In genomic region chr3:49531218-49531617, GRCh38 we compare ENCODE assay signal across 25 cellular contexts. TPM values are rescaled to one million over a fixed set of nuclear protein-coding genes. Genes with fewer than 3 reads are reported as not detected.
A peak's percentile ranks its signal among the peaks of the same experiment; 100 is the strongest.
DNase-seq lines count a peak whose midpoint lies in the region; ATAC-seq, FAIRE-seq and TF ChIP-seq lines count a peak whose summit lies in the region.
"Had no signal": no experiment of that assay in that cellular context is flagged by ENCODE, and none has a peak within 500 bp of the region (broad histone marks: within the 10 kb centered on the region; RNA-seq: fewer than 3 reads in every experiment).

No MANE protein-coding gene starts in this region.

- TF ChIP-seq EP300 in HepG2 (IDR thresholded peaks at IDR 0.05; ENCODE audit: low read depth in 2 of 2, low read length in 2 of 2) (no peak), HepG2 (CRISPR knock-in tag; IDR thresholded peaks at IDR 0.05; ENCODE audit: borderline replicate concordance) (no peak), K562 (IDR thresholded peaks at IDR 0.05; ENCODE audit: low read length) (no peak)

- H3K27me3 ChIP-seq in HepG2 (ENCODE audit: control insufficient read depth in 1 of 2, insufficient read depth in 2 of 2, low read length in 2 of 2), result no peaks in the 10 kb centered on the region
- H3K27me3 ChIP-seq in right lobe of liver, result no peaks in the 10 kb centered on the region
- H3K27me3 ChIP-seq in K562 (ENCODE audit: control insufficient read depth in 2 of 2, insufficient read depth in 2 of 2, low read length in 2 of 2), result no peaks in the 10 kb centered on the region
- no peaks in the 10 kb centered on the region for H3K27me3 ChIP-seq in gastrocnemius medialis
- H3K27me3 ChIP-seq: BE2C; BLaER1 treated with 17β-estradiol and CSF1 and Interleukin-3, amounts not matched to agents 10 nM and 100 nM had no signal

- ATAC-seq in HepG2 (no peak), right lobe of liver (no peak), K562 (no peak), gastrocnemius medialis (no peak)
- ATAC-seq: A549 had no signal

- DNase-seq in HepG2 (ENCODE audit: low spot score), result no peak
- no peak for DNase-seq in right lobe of liver
- no peak for DNase-seq in K562 (ENCODE audit: extremely low read depth in 1 of 4, low spot score in 3 of 4)
- no peak for DNase-seq in gastrocnemius medialis
- DNase-seq in stimulated activated CD4-positive, alpha-beta T cell treated with anti-CD3 and anti-CD28 coated beads, Interleukin-4, amount 100 ng/mL, for 1 hour, result no peak
- DNase-seq in stimulated activated naive CD4-positive, alpha-beta T cell treated with Interleukin-2 at 50 U/mL for 16 hours (lab: John Stamatoyannopoulos, UW), result no peak
- no peak for DNase-seq in retina
- DNase-seq: 8988T; ACHN; AML-193; BE2C; CD4-positive, alpha-beta T cell; CD8-positive, alpha-beta memory T cell; DMS 273 treated with DMSO at 0.1 percent for 48 hours; DMS79 treated with DMSO at 0.1 percent for 48 hours; GF-D8; GOT3; HFFc6 had no signal

- H3K4me1 ChIP-seq in HepG2 (ENCODE audit: insufficient read depth, low read length), result peaks cover 7% of the 10 kb centered on the region
- H3K4me1 ChIP-seq in right lobe of liver, result peaks cover 0 to 24% (median 10%) of the 10 kb centered on the region in 4 donors
- peaks cover 5% of the 10 kb centered on the region in 2 experiments; a peak in 4 of 5 replicates for H3K4me1 ChIP-seq in K562 (replicated peaks in 1 of 2; ENCODE audit: control insufficient read depth in 2 of 2, insufficient read depth in 2 of 2, low read length in 2 of 2)
- H3K4me1 ChIP-seq in gastrocnemius medialis, result peaks cover 33 to 39% of the 10 kb centered on the region in 2 donors
- H3K4me1 ChIP-seq: A549, BE2C, HAP-1 had no signal

- H3K9me3 ChIP-seq in HepG2 (ENCODE audit: low read length) (no peaks in the 10 kb centered on the region), right lobe of liver (no peaks in the 10 kb centered on the region), K562 (replicated peaks; ENCODE audit: control insufficient read depth, insufficient read depth, low read depth, low read length) (no peaks in the 10 kb centered on the region), gastrocnemius medialis (no peaks in the 10 kb centered on the region)
- H3K9me3 ChIP-seq: A549; BE2C; BLaER1 treated with 17β-estradiol and CSF1 and Interleukin-3, amounts not matched to agents 10 nM and 100 nM; HAP-1 had no signal

- TF ChIP-seq POLR2A in HepG2 (IDR thresholded peaks at IDR 0.05; ENCODE audit: insufficient read depth in 1 of 2, low read depth in 2 of 2, low read length in 2 of 2) (no peak), right lobe of liver (IDR thresholded peaks at IDR 0.05) (no peak), K562 (conservative IDR thresholded peaks at IDR 0.05) (no peak), gastrocnemius medialis (IDR thresholded peaks at IDR 0.05) (no peak)

- 90% methylated on average over 8 of the region's 10 CpGs for WGBS in HepG2 (ENCODE audit: low lambda C conversion rate)
- WGBS in right lobe of liver (ENCODE audit: insufficient coverage, low coverage, low lambda C conversion rate, missing lambda C conversion rate), result 100% methylated on average over 1 of the region's 10 CpGs
- WGBS in K562 (ENCODE audit: insufficient coverage, low coverage, missing lambda C conversion rate), result 88% methylated on average over 8 of the region's 10 CpGs

- TF ChIP-seq CTCF in HepG2 (CRISPR knock-in tag; IDR thresholded peaks at IDR 0.05), result no peak
- no peak for TF ChIP-seq CTCF in right lobe of liver (IDR thresholded peaks at IDR 0.05)
- no peak for TF ChIP-seq CTCF in K562 (IDR thresholded peaks at IDR 0.05 in 2 of 3, conservative IDR thresholded peaks at IDR 0.05 in 1 of 3; ENCODE audit: insufficient read depth in 2 of 3, low read depth in 1 of 3, low read length in 3 of 3)
- TF ChIP-seq CTCF in gastrocnemius medialis (IDR thresholded peaks at IDR 0.05 in 4 of 5, conservative IDR thresholded peaks at IDR 0.05 in 1 of 5), result no peak

- H3K27ac ChIP-seq in HepG2 (ENCODE audit: extremely low read length, insufficient read depth, low read length), result no peak overlapping the region
- no peak overlapping the region for H3K27ac ChIP-seq in right lobe of liver
- H3K27ac ChIP-seq in K562 (ENCODE audit: extremely low read depth, low read depth, low read length), result no peak overlapping the region
- peak overlapping the region; percentile 39 to 66 (median 47) for H3K27ac ChIP-seq in gastrocnemius medialis
- H3K27ac ChIP-seq: A549; BLaER1 treated with 17β-estradiol and CSF1 and Interleukin-3, amounts not matched to agents 10 nM and 100 nM had no signal

- H2AFZ ChIP-seq in HepG2 (ENCODE audit: low read length) (no peak overlapping the region), K562 (ENCODE audit: low read depth, low read length) (no peak overlapping the region)

- no peaks in the 10 kb centered on the region for H4K20me1 ChIP-seq in HepG2 (ENCODE audit: insufficient read depth, low read length)
- no peaks in the 10 kb centered on the region for H4K20me1 ChIP-seq in K562 (replicated peaks; ENCODE audit: control insufficient read depth, insufficient read depth, low read length)

- no TSS peak for BruUV-seq in HepG2 (replicated peaks; lab: Mats Ljungman, UMichigan)
- BruUV-seq in K562 (replicated peaks; lab: Mats Ljungman, UMichigan), result no TSS peak

- CTCF ChIA-PET in HepG2 (lab: Yijun Ruan, JAX; ENCODE audit: low intra/inter-chr PET ratio, low total read pairs), result no interaction called here
- CTCF ChIA-PET in K562 (lab: Yijun Ruan, JAX; ENCODE audit: low intra/inter-chr PET ratio), result no interaction called here

- TF ChIP-seq RAD21 in HepG2 (CRISPR knock-in tag; IDR thresholded peaks at IDR 0.05) (no peak), K562 (CRISPR knock-in tag; conservative IDR thresholded peaks at IDR 0.05 in 1 of 2, IDR thresholded peaks at IDR 0.05 in 1 of 2) (no peak)

- intact Hi-C loops in HepG2 (cut with micrococcal nuclease; ENCODE audit: unreplicated experiment), result no loop called here
- intact Hi-C loops in right lobe of liver (cut with DNase I), result no loop called here
- intact Hi-C loops in K562 (cut with micrococcal nuclease), result no loop called here
- intact Hi-C loops in gastrocnemius medialis (cut with DNase I; ENCODE audit: low total_unique reads), result no loop called here

- POLR2A ChIA-PET in HepG2 (lab: Yijun Ruan, JAX), result no interaction called here
- POLR2A ChIA-PET in K562 (lab: Yijun Ruan, JAX), result no interaction called here

- no peak for FAIRE-seq in HepG2 (lab: Jason Lieb, UNC)
- no peak for FAIRE-seq in K562 (lab: Jason Lieb, UNC)
- FAIRE-seq: A549, D721Med, GM12892, H54 had no signal

- no peak overlapping the region for H3K4me3 ChIP-seq in HepG2 (replicated peaks in 1 of 3; ENCODE audit: insufficient read depth in 1 of 3, low read depth in 2 of 3, low read length in 3 of 3)
- H3K4me3 ChIP-seq in right lobe of liver, result no peak overlapping the region
- H3K4me3 ChIP-seq in K562, result no peak overlapping the region
- no peak overlapping the region for H3K4me3 ChIP-seq in gastrocnemius medialis
- H3K4me3 ChIP-seq: A549; BLaER1 treated with 17β-estradiol and CSF1 and Interleukin-3, amounts not matched to agents 10 nM and 100 nM; HAP-1 had no signal

- H3K36me3 ChIP-seq in HepG2 (replicated peaks in 1 of 2; ENCODE audit: control insufficient read depth in 1 of 2, insufficient read depth in 2 of 2, low read length in 2 of 2), result peaks cover 17 to 41% of the 10 kb centered on the region in 2 experiments; a peak in 4 of 5 replicates
- H3K36me3 ChIP-seq in right lobe of liver, result peaks cover 0 to 24% (median 1%) of the 10 kb centered on the region in 4 donors
- H3K36me3 ChIP-seq in K562 (ENCODE audit: control insufficient read depth, insufficient read depth, low read length), result peaks cover 37% of the 10 kb centered on the region; the same call in 2 of the 3 replicates
- peaks cover 0 to 41% of the 10 kb centered on the region in 2 donors for H3K36me3 ChIP-seq in gastrocnemius medialis

- in situ Hi-C loops in HepG2 (cut with HindIII; ENCODE audit: extremely low pct_ligation_motif_present, low pct_unique_long_range_greater_than_20kb), result no loop called here
- in situ Hi-C loops in K562 (cut with MboI), result no loop called here
- in situ Hi-C loops in gastrocnemius medialis (cut with MboI; ENCODE audit: low sequenced_read_pairs in 4 of 4), result loop anchor here (10.0 to 25.0 kb wide), 3 partner anchors 76 to 306 kb away; partner anchors contain the start of gene APEH (in 3 of the 4)

- H3K9ac ChIP-seq in HepG2 (ENCODE audit: insufficient read depth, low read depth, low read length), result no peak overlapping the region
- H3K9ac ChIP-seq in K562 (ENCODE audit: insufficient read depth in 1 of 2, low read depth in 2 of 2, low read length in 2 of 2), result no peak overlapping the region
- H3K9ac ChIP-seq: BLaER1 treated with 17β-estradiol and CSF1 and Interleukin-3, amounts not matched to agents 10 nM and 100 nM had no signal

- no peaks in the 10 kb centered on the region for H3K79me2 ChIP-seq in HepG2 (ENCODE audit: insufficient read depth, low read length)
- no peaks in the 10 kb centered on the region for H3K79me2 ChIP-seq in K562 (ENCODE audit: control insufficient read depth, insufficient read depth, low read length)

- H3K4me2 ChIP-seq in HepG2 (ENCODE audit: low read depth, low read length) (no peak overlapping the region), K562 (ENCODE audit: insufficient read depth, low read length) (no peak overlapping the region)
- H3K4me2 ChIP-seq: A549; BLaER1 treated with 17β-estradiol and CSF1 and Interleukin-3, amounts not matched to agents 10 nM and 100 nM had no signal

- H3K9me1 ChIP-seq in K562 (ENCODE audit: control insufficient read depth, insufficient read depth, low read length), result peaks cover 3% of the 10 kb centered on the region

RNA-seq across cellular contexts. Expression of gene BSN, which starts 23.1 kb away (rescaled TPM):
- 0.70 and 0.86 TPM in 2 replicates for total RNA-seq in HepG2 (2016; rRNA removed; fragmentation: Illumina TruSeq; extraction: Trizol)
- 0.26 and 0.30 TPM in 2 replicates for total RNA-seq in HepG2 (2016; cell fraction: cytosol; rRNA removed; fragmentation: Illumina TruSeq; extraction: Trizol; ENCODE audit: low read depth)
- total RNA-seq in HepG2 (2016; cell fraction: insoluble cytoplasmic fraction; rRNA removed; fragmentation: Illumina TruSeq; extraction: Trizol), result 0.67 and 0.71 TPM in 2 replicates
- total RNA-seq in HepG2 (2016; cell fraction: membrane; rRNA removed; fragmentation: Illumina TruSeq; extraction: Trizol), result 0.28 and 0.43 TPM in 2 replicates
- 1.3 and 2.1 TPM in 2 replicates for total RNA-seq in HepG2 (2016; cell fraction: nucleus; rRNA removed; fragmentation: Illumina TruSeq; extraction: Trizol)
- polyA plus RNA-seq in HepG2 (2011; rRNA removed), result 0.42 and 0.67 TPM in 2 replicates
- 0.23 and 0.25 TPM in 2 replicates for polyA plus RNA-seq in HepG2 (2011; cell fraction: cytosol; rRNA removed)
- 3.3 TPM in 2 replicates for polyA plus RNA-seq in HepG2 (2011; cell fraction: nucleus; rRNA removed)
- 0.98 and 1.0 TPM in 2 replicates for polyA plus RNA-seq in HepG2 (2012)
- 0.10 and 0.11 TPM in 2 replicates for polyA plus RNA-seq in HepG2 (2016; cell fraction: cytosol; fragmentation: Illumina TruSeq; extraction: Trizol; ENCODE audit: low read depth)
- polyA plus RNA-seq in HepG2 (2016; cell fraction: insoluble cytoplasmic fraction; fragmentation: Illumina TruSeq; extraction: Trizol; ENCODE audit: low read depth), result 0.40 and 0.68 TPM in 2 replicates
- polyA plus RNA-seq in HepG2 (2016; cell fraction: membrane; fragmentation: Illumina TruSeq; extraction: Trizol; ENCODE audit: low read depth), result 0.08 and 0.10 TPM in 2 replicates
- 3.5 and 3.9 TPM in 2 replicates for polyA plus RNA-seq in HepG2 (2016; cell fraction: nucleus; fragmentation: Illumina TruSeq; extraction: Trizol; ENCODE audit: insufficient read depth, low read depth)
- polyA minus RNA-seq in HepG2 (2011; rRNA and poly(A)+ RNA removed; ENCODE audit: low replicate concordance), result 0.09 and 1.8 TPM in 2 replicates
- 0.88 and 1.1 TPM in 2 replicates for polyA minus RNA-seq in HepG2 (2011; cell fraction: cytosol; rRNA and poly(A)+ RNA removed)
- 1.8 and 2.2 TPM in 2 replicates for polyA minus RNA-seq in HepG2 (2011; cell fraction: nucleus; rRNA and poly(A)+ RNA removed)
- total RNA-seq in right lobe of liver, result under 1 TPM; 0.31 to 0.68 (median 0.50) TPM
- total RNA-seq in K562 (2011; cell fraction: chromatin; rRNA removed; ENCODE audit: low replicate concordance), result 0.63 and 2.7 TPM in 2 replicates
- 1.1 and 1.3 TPM in 2 replicates for total RNA-seq in K562 (2011; cell fraction: nucleolus; rRNA removed)
- 0.99 and 1.2 TPM in 2 replicates for total RNA-seq in K562 (2011; cell fraction: nucleoplasm; rRNA removed)
- 0.57 and 0.64 TPM in 2 replicates for total RNA-seq in K562 (2014; rRNA removed)
- total RNA-seq in K562 (2014; rRNA removed; fragmentation: Illumina TruSeq; extraction: Trizol), result 0.13 and 0.29 TPM in 2 replicates
- 0.25 and 0.26 TPM in 2 replicates for total RNA-seq in K562 (2015; rRNA removed; fragmentation: Illumina TruSeq; extraction: Trizol)
- 1.2 and 1.5 TPM in 2 replicates for total RNA-seq in K562 (2021)
- polyA plus RNA-seq in K562 (2011; rRNA removed), result 0.05 and 0.10 TPM in 2 replicates
- polyA plus RNA-seq in K562 (2011; cell fraction: cytosol; rRNA removed), result 0.07 and 0.25 TPM in 2 replicates
- 0.29 and 0.95 TPM in 2 replicates for polyA plus RNA-seq in K562 (2011; cell fraction: nucleus; rRNA removed)
- 0.24 and 0.57 TPM in 2 replicates for polyA plus RNA-seq in K562 (2012)
- polyA plus RNA-seq in K562 (2014; fragmentation: Illumina TruSeq; extraction: Trizol), result 0.39 and 0.62 TPM in 2 replicates
- under 1 TPM; 0.03 to 0.06 TPM for polyA plus RNA-seq in K562 (2014; fragmentation: Nextera tagmentation; extraction: Ambion mirVana)
- polyA plus RNA-seq in K562 (2014; rRNA removed), result 0.54 and 0.58 TPM in 2 replicates
- polyA minus RNA-seq in K562 (2011; rRNA and poly(A)+ RNA removed), result 0.09 and 0.53 TPM in 2 replicates
- 0.57 and 0.64 TPM in 2 replicates for polyA minus RNA-seq in K562 (2011; cell fraction: cytosol; rRNA and poly(A)+ RNA removed)
- 0.33 and 0.40 TPM in 2 replicates for polyA minus RNA-seq in K562 (2011; cell fraction: nucleus; rRNA and poly(A)+ RNA removed)
- total RNA-seq in gastrocnemius medialis, result under 1 TPM; 0.10 to 0.24 (median 0.21) TPM
- polyA plus RNA-seq: CD14-positive monocyte; CD8-positive, alpha-beta memory T cell had no signal

Comparison
In these comparisons a context has a peak if more than half of its experiments do, and no peak if none do; other contexts are left out.
1. H3K27ac ChIP-seq: peak in gastrocnemius medialis (4 of 4); none in HepG2 (single experiment), right lobe of liver (0 of 3) and K562 (single experiment).
2. in situ Hi-C loops: an anchor here in gastrocnemius medialis (10.0 to 25.0 kb wide); none called in HepG2 and K562.
3. Of the 241 proteins assayed by ChIP-seq in both HepG2 and K562: peak only in HepG2: none; only in K562: NFIC; in both: none; in neither: 240.